8 cellular contexts compared by ENCODE assay signal in the genomic region with DNA sequence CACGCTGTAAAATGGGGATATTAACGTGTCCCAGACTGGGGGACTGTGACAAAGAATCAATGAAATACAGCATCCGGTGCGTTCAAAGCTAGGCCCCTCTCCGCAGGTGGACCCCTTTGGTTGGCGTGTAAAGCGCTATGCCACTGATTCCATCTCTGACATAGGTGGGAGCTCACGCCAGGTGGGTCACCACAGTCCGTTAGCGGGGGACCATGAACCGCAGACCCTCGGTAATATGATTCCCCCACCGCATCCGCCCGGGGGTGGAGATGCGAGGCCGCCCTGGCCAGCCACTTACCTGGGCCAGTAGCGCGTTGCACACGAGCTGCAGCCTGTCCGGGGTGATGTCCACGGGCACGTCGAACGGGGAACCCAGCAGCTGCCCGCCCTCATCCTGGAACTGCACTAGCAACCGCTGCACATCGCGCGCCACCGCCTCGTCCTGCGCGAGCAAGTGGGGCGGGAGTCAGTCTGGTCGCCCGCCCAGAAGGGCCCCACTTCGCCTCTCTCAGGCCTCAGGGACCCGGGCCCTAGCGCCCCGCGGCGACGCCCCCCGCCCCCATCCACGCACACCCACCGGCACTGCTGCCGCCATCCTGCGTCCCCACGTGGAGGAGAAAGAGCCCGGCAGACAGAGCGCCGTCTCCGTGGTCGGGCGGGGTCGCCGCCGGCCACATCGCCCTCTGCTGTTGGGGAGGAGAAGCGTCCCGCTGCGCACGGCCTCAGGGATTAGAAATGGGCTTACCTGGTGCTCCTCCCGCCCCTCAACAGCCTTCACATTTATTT. TPM values are rescaled to one million over a fixed set of nuclear protein-coding genes. Genes with fewer than 3 reads are reported as not detected.
DNase-seq lines count a peak whose midpoint lies in the region; ATAC-seq, FAIRE-seq and TF ChIP-seq lines count a peak whose summit lies in the region.

Gene NLE1, minus strand, starts transcription at position 623 of the 786 bp plus-strand sequence. Its CDS starts 28 bp downstream, at position 595.

- H3K79me2 ChIP-seq in keratinocyte (ENCODE audit: control insufficient read depth, insufficient read depth, low read length) = peaks cover 26% of the 10 kb centered on the region

- H3K9ac ChIP-seq in keratinocyte (ENCODE audit: control insufficient read depth, extremely low read depth, insufficient read depth, low read length) = peak within 1 kb of the TSS; percentile 92

- dilution Hi-C loops in keratinocyte (cut with MboI; ENCODE audit: extremely low pct_ligation_motif_present, low sequenced_read_pairs) = no loop called here

- peaks cover 19% of the 10 kb centered on the region for H3K36me3 Mint-ChIP-seq in central memory CD8-positive, alpha-beta T cell (ENCODE audit: insufficient read depth)

- H3K4me3 Mint-ChIP-seq in central memory CD8-positive, alpha-beta T cell = peak within 1 kb of the TSS; percentile 80

- H3K27me3 Mint-ChIP-seq in central memory CD8-positive, alpha-beta T cell = no peaks in the 10 kb centered on the region

- no peaks in the 10 kb centered on the region for H3K9me3 ChIP-seq in keratinocyte (ENCODE audit: control insufficient read depth, low read depth, low read length)

- peaks cover 6% of the 10 kb centered on the region for H3K4me1 Mint-ChIP-seq in central memory CD8-positive, alpha-beta T cell

- FAIRE-seq in keratinocyte (lab: Jason Lieb, UNC) = peak; percentile 39

- H3K27ac Mint-ChIP-seq in central memory CD8-positive, alpha-beta T cell (ENCODE audit: low read depth) = peak within 1 kb of the TSS; percentile 25

- peaks cover 20 to 25% of the 10 kb centered on the region in 2 experiments for H3K36me3 ChIP-seq in keratinocyte (ENCODE audit: control insufficient read depth in 2 of 2, extremely low read depth in 1 of 2, insufficient read depth in 2 of 2, low read length in 2 of 2)

- H3K27ac ChIP-seq in keratinocyte (ENCODE audit: control insufficient read depth, insufficient read depth, low read length) = peak within 1 kb of the TSS; percentile 76

- H3K4me1 ChIP-seq in keratinocyte (ENCODE audit: control insufficient read depth, extremely low read depth, insufficient read depth, low read length) = peaks cover 4% of the 10 kb centered on the region

- DNase-seq in A172 (ENCODE audit: low spot score) (peak; percentile 60), NCI-H226 (peak; percentile 63), keratinocyte (ENCODE audit: low read depth, low spot score) (no peak)
- DNase-seq in central memory CD8-positive, alpha-beta T cell (ENCODE audit: low spot score in 2 of 2) = peak; percentile 83 to 86
- peak; percentile 81 to 94 (median 83) for DNase-seq in stimulated activated CD4-positive, alpha-beta T cell treated with anti-CD3 and anti-CD28 coated beads, Interleukin-12 subunit alpha, Interleukin-12 subunit beta, amount 100 ng/mL, for 48 hours (ENCODE audit: low read depth in 2 of 3, low spot score in 1 of 3)

- peaks cover 2% of the 10 kb centered on the region for H3K9me1 ChIP-seq in keratinocyte (ENCODE audit: control insufficient read depth, extremely low read depth, insufficient read depth, low read length)

- peak within 1 kb of the TSS; percentile 77 for H3K4me2 ChIP-seq in keratinocyte (ENCODE audit: control insufficient read depth, extremely low read depth, insufficient read depth, low read depth, low read length)

- peak; percentile 76 to 99 (median 97) for TF ChIP-seq CTCF in keratinocyte (optimal IDR thresholded peaks at IDR 0.05 in 1 of 3, IDR thresholded peaks at IDR 0.05 in 1 of 3, conservative IDR thresholded peaks at IDR 0.05 in 1 of 3; ENCODE audit: extremely low read depth in 1 of 3, insufficient read depth in 2 of 3, low read length in 3 of 3)

- peak within 1 kb of the TSS; percentile 84 to 100 (median 99) for H3K4me3 ChIP-seq in keratinocyte (ENCODE audit: control insufficient read depth in 2 of 3, extremely low read depth in 1 of 3, insufficient read depth in 2 of 3, low read depth in 1 of 3, low read length in 3 of 3)

- H3K27me3 ChIP-seq in keratinocyte (ENCODE audit: control insufficient read depth, extremely low read depth, insufficient read depth, low read length) = no peaks in the 10 kb centered on the region

- no peaks in the 10 kb centered on the region for H4K20me1 ChIP-seq in keratinocyte (ENCODE audit: control insufficient read depth, extremely low read depth, insufficient read depth, low read length)

- peak within 1 kb of the TSS; percentile 87 for H2AFZ ChIP-seq in keratinocyte (ENCODE audit: control insufficient read depth, low read length)

- ATAC-seq in GM18520 (IDR thresholded peaks at IDR 0.05; ENCODE audit: unreplicated experiment) = peak; percentile 79
- ATAC-seq in HG03103 (IDR thresholded peaks at IDR 0.05; ENCODE audit: low read depth, unreplicated experiment) = peak; percentile 91
- ATAC-seq in activated CD4-positive, CD25-positive, alpha-beta regulatory T cell treated with anti-CD3 and anti-CD28 coated beads, Interleukin-2, amount 50 U/mL, for 24 hours = peak; percentile 96 to 97
- ATAC-seq in central memory CD8-positive, alpha-beta T cell (replicated peaks; ENCODE audit: extremely low read depth, poor library complexity, severe bottlenecking) = peak; percentile 92

- no peaks in the 10 kb centered on the region for H3K9me3 Mint-ChIP-seq in central memory CD8-positive, alpha-beta T cell

RNA-seq across cellular contexts. Expression of gene NLE1, which starts in this region (rescaled TPM):
- total RNA-seq in A172 (2014; rRNA removed; shearing (Covaris generic)) = 16.8 and 20.3 TPM in 2 replicates
- 13.5 to 18.6 TPM (median 16.0 TPM) in 3 replicates for polyA plus RNA-seq in keratinocyte
- 3.7 TPM for polyA plus RNA-seq in keratinocyte (2011; ENCODE audit: low read depth)
- 11.1 and 15.0 TPM in 2 replicates for polyA plus RNA-seq in keratinocyte (2011; cell fraction: cytosol; rRNA removed)
- 16.8 and 17.2 TPM in 2 replicates for polyA plus RNA-seq in keratinocyte (2011; cell fraction: nucleus; rRNA removed)
- polyA plus RNA-seq in keratinocyte (2012; ENCODE audit: low replicate concordance) = 9.8 and 19.7 TPM in 2 replicates
- 15.4 to 28.5 TPM (median 18.9 TPM) in 3 replicates for polyA minus RNA-seq in keratinocyte
- polyA minus RNA-seq in keratinocyte (2011; cell fraction: cytosol; rRNA and poly(A)+ RNA removed) = 35.7 TPM
- 7.5 and 12.3 TPM in 2 replicates for polyA minus RNA-seq in keratinocyte (2011; cell fraction: nucleus; rRNA and poly(A)+ RNA removed)
